In genomic region chr15:45647828-45648227, GRCh38 we compare ENCODE assay signal across 2 cellular contexts.
TF ChIP-seq lines count a peak whose summit lies in the region.

No MANE protein-coding gene starts in this region.

TF ChIP-seq in liver, 16 proteins besides CTCF, POLR2A, EP300 and RAD21:
- no peak for TF ChIP-seq JUND (IDR thresholded peaks at IDR 0.05)
- TF ChIP-seq TAF1 (conservative IDR thresholded peaks at IDR 0.05), result no peak
- no peak for TF ChIP-seq ZBTB33 (IDR thresholded peaks at IDR 0.05)
- TF ChIP-seq MAX (IDR thresholded peaks at IDR 0.05), result no peak
- no peak for TF ChIP-seq NR2F2 (IDR thresholded peaks at IDR 0.05)
- TF ChIP-seq FOXA2 (IDR thresholded peaks at IDR 0.05), result no peak
- TF ChIP-seq RXRA (IDR thresholded peaks at IDR 0.05), result no peak
- TF ChIP-seq YY1 (IDR thresholded peaks at IDR 0.05), result no peak
- no peak for TF ChIP-seq SP1 (IDR thresholded peaks at IDR 0.05)
- no peak for TF ChIP-seq FOXA1 (IDR thresholded peaks at IDR 0.05)
- no peak for TF ChIP-seq ATF3 (IDR thresholded peaks at IDR 0.05)
- TF ChIP-seq EGR1 (IDR thresholded peaks at IDR 0.05; ENCODE audit: low read depth in 2 of 2), result no peak
- no peak for TF ChIP-seq REST (IDR thresholded peaks at IDR 0.05)
- no peak for TF ChIP-seq GABPA (IDR thresholded peaks at IDR 0.05 in 1 of 2, conservative IDR thresholded peaks at IDR 0.05 in 1 of 2)

TF ChIP-seq in HepG2, 621 proteins besides CTCF, POLR2A, EP300 and RAD21:
- TF ChIP-seq TOPORS (CRISPR knock-in tag; IDR thresholded peaks at IDR 0.05) (no peak), GATA4 (IDR thresholded peaks at IDR 0.05; ENCODE audit: borderline replicate concordance, low read depth) (no peak), KAT2B (IDR thresholded peaks at IDR 0.05; ENCODE audit: borderline replicate concordance, low read depth, low read length) (no peak), ZNF547 (CRISPR knock-in tag; IDR thresholded peaks at IDR 0.05) (no peak), ETV6 (CRISPR knock-in tag; conservative IDR thresholded peaks at IDR 0.05) (no peak), SYNCRIP (IDR thresholded peaks at IDR 0.05; ENCODE audit: insufficient read depth, low read depth, low read length) (no peak), MIER2 (CRISPR knock-in tag; IDR thresholded peaks at IDR 0.05) (no peak)
